Comparison of ENCODE assay signal across 8 cellular contexts in the genomic region with DNA sequence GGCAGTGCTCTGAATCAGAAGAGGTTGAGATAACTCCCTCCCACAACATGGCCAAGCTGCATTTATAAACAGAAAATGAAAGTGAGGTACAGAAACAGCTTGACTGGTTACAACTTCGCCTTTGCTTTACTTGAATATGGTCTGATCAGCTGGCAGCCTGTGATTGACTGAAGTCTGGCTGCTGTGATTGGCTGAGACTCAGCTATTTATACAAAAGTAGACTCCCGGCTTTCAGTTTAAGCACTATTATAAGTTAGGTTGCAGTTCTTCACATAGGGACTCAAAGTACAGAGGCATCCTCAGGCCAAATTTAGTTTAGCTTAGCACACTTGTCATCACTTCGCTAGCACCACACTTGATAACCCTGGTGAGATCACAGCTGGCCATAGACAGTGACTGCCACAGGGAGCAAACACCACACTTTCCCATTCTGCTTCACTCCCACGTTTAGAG.
DNase-seq lines count a peak whose midpoint lies in the region; ATAC-seq and TF ChIP-seq lines count a peak whose summit lies in the region.

No MANE protein-coding gene starts in this region.

- H3K27ac Mint-ChIP-seq in endothelial cell (ENCODE audit: unreplicated experiment) = no peak overlapping the region

- H3K4me3 Mint-ChIP-seq in endothelial cell (ENCODE audit: unreplicated experiment) = no peak overlapping the region

- H3K4me1 Mint-ChIP-seq in endothelial cell (ENCODE audit: unreplicated experiment) = no peaks in the 10 kb centered on the region

- H3K27me3 Mint-ChIP-seq in endothelial cell (ENCODE audit: unreplicated experiment) = peaks cover 1% of the 10 kb centered on the region

- ATAC-seq in GM21381 (IDR thresholded peaks at IDR 0.05; ENCODE audit: unreplicated experiment) (peak; percentile 96), HG03521 (IDR thresholded peaks at IDR 0.05; ENCODE audit: unreplicated experiment) (peak; percentile 98)

- peak; percentile 70 for DNase-seq in ELR (ENCODE audit: low read depth)
- DNase-seq in choroid plexus epithelial cell (ENCODE audit: low read depth) = peak; percentile 64
- peak; percentile 22 for DNase-seq in renal cortical epithelial cell (ENCODE audit: low read depth)
- no peak for DNase-seq in endothelial cell (ENCODE audit: low spot score)
- DNase-seq in NCI-H1105 (lab: John Stamatoyannopoulos, UW) = no peak
- no peak for DNase-seq in HuH-7 (ENCODE audit: low spot score)

- TF ChIP-seq CTCF in choroid plexus epithelial cell (conservative IDR thresholded peaks at IDR 0.05; ENCODE audit: low read depth, low read length) = no peak
- TF ChIP-seq CTCF in endothelial cell (IDR thresholded peaks at IDR 0.05; ENCODE audit: unreplicated experiment) = no peak

- peaks cover 5% of the 10 kb centered on the region for H3K9me3 Mint-ChIP-seq in endothelial cell (ENCODE audit: unreplicated experiment)

- H3K36me3 Mint-ChIP-seq in endothelial cell (ENCODE audit: low read depth, unreplicated experiment) = peaks cover 3% of the 10 kb centered on the region

- H3K4me3 ChIP-seq in choroid plexus epithelial cell (ENCODE audit: low read depth, low read length) = no peak overlapping the region

Comparison
In these comparisons a context has a peak if more than half of its experiments do, and no peak if none do; other contexts are left out.
1. DNase-seq: peak in ELR (single experiment), choroid plexus epithelial cell (single experiment) and renal cortical epithelial cell (single experiment); none in endothelial cell (single experiment), NCI-H1105 (single experiment) and HuH-7 (single experiment).